ENCODE assay signal across 13 cellular contexts in the genomic region with DNA sequence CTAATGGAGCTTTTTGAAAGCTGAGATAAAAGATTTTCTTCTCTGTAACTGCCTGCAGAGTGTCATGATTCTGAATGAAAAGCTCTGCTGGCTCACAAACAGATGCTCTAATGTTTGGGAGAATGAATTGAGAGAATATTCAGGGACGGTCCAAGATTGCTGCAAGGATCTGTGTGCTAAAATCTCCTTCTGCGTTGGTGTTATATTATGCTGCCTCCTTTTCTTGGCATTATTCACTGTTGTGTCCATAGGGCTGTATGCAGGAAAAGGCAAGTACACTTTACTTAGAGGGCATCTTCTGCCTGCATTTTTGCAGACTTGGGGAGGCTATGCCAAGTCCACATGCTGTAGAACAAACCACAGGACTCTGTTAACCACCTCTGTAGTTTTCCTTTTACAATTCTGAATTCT.
A peak's percentile ranks its signal among the peaks of the same experiment; 100 is the strongest.
DNase-seq lines count a peak whose midpoint lies in the region; ATAC-seq and TF ChIP-seq lines count a peak whose summit lies in the region.
"Had no signal": no experiment of that assay in that cellular context is flagged by ENCODE, and none has a peak within 500 bp of the region (broad histone marks: within the 10 kb centered on the region; RNA-seq: fewer than 3 reads in every experiment).

No MANE protein-coding gene starts in this region.

- peak overlapping the region; percentile 9 for H3K9ac ChIP-seq in mesendoderm (ENCODE audit: low read length)

- no peak overlapping the region for H3K18ac ChIP-seq in mesendoderm (ENCODE audit: low read length)

- H3K27ac Mint-ChIP-seq in CD4-positive, alpha-beta T cell = no peak overlapping the region

- CTCF ChIA-PET in CD4-positive, alpha-beta T cell (lab: Charles Lee) = interaction anchor here (0.7 kb wide), 1 partner anchor 11 kb away, joined by 3 read pairs; no protein-coding TSS in a partner anchor

- no peaks in the 10 kb centered on the region for H3K27me3 Mint-ChIP-seq in CD4-positive, alpha-beta T cell

- peak overlapping the region; percentile 25 for H3K27ac ChIP-seq in cardiac muscle cell
- H3K27ac ChIP-seq in right atrium auricular region = peak overlapping the region in 1 of 2 donors; percentile 62
- peak overlapping the region in 3 of 4 donors; percentile 18 to 44 (median 43) for H3K27ac ChIP-seq in body of pancreas
- H3K27ac ChIP-seq in mesendoderm (ENCODE audit: low read depth, low read length) = peak overlapping the region; percentile 26
- H3K27ac ChIP-seq in urinary bladder (ENCODE audit: low read depth) = peak overlapping the region; percentile 33
- no peak overlapping the region for H3K27ac ChIP-seq in CD4-positive, alpha-beta T cell (ENCODE audit: low read depth, low read length)
- H3K27ac ChIP-seq: SJCRH30 had no signal

- DNase-seq in cardiac muscle cell (ENCODE audit: low read depth in 1 of 2, low spot score in 1 of 2) = peak in 1 of 2 donors; percentile 41
- DNase-seq in right atrium auricular region (ENCODE audit: low spot score) = no peak
- no peak for DNase-seq in body of pancreas
- DNase-seq in mesendoderm = no peak
- no peak for DNase-seq in CD4-positive, alpha-beta T cell
- no peak for DNase-seq in OCI-M2 (lab: John Stamatoyannopoulos, UW; ENCODE audit: unreplicated experiment)
- no peak for DNase-seq in epidermal melanocyte (ENCODE audit: insufficient read length, low spot score)
- DNase-seq: activated CD4-positive, CD25-positive, alpha-beta regulatory T cell; left colon; MM.1S had no signal

- no peaks in the 10 kb centered on the region for H3K9me3 Mint-ChIP-seq in CD4-positive, alpha-beta T cell

- H2BK15ac ChIP-seq in mesendoderm (replicated peaks; ENCODE audit: low read depth) = no peak overlapping the region

- POLR2A ChIA-PET in CD4-positive, alpha-beta T cell (lab: Charles Lee) = no interaction called here

- peak overlapping the region; percentile 56 for H2AK5ac ChIP-seq in mesendoderm (ENCODE audit: low read length)

- ATAC-seq in body of pancreas = no peak
- ATAC-seq in CD4-positive, alpha-beta T cell (ENCODE audit: poor library complexity) = no peak
- ATAC-seq: left colon had no signal

- no peak overlapping the region for H3K4me2 ChIP-seq in mesendoderm (ENCODE audit: low read length)

- peaks cover 14% of the 10 kb centered on the region for H3K4me1 Mint-ChIP-seq in CD4-positive, alpha-beta T cell (ENCODE audit: low read depth)

- no peaks in the 10 kb centered on the region for H3K36me3 Mint-ChIP-seq in CD4-positive, alpha-beta T cell (ENCODE audit: low read depth)

- peaks cover 34% of the 10 kb centered on the region for H3K4me1 ChIP-seq in cardiac muscle cell (ENCODE audit: low read depth)
- peaks cover 0 to 52% of the 10 kb centered on the region in 2 donors for H3K4me1 ChIP-seq in right atrium auricular region
- peaks cover 28% of the 10 kb centered on the region for H3K4me1 ChIP-seq in body of pancreas
- peaks cover 16% of the 10 kb centered on the region for H3K4me1 ChIP-seq in mesendoderm (ENCODE audit: control insufficient read depth, low read depth, low read length)
- no peaks in the 10 kb centered on the region for H3K4me1 ChIP-seq in urinary bladder (ENCODE audit: insufficient read depth)

- H3K79me1 ChIP-seq in mesendoderm (ENCODE audit: low read length) = no peaks in the 10 kb centered on the region

- TF ChIP-seq CTCF in cardiac muscle cell (IDR thresholded peaks at IDR 0.05; ENCODE audit: low read depth, low read length) = no peak
- no peak for TF ChIP-seq CTCF in right atrium auricular region (IDR thresholded peaks at IDR 0.05)
- no peak for TF ChIP-seq CTCF in body of pancreas (IDR thresholded peaks at IDR 0.05)
- TF ChIP-seq CTCF in CD4-positive, alpha-beta T cell (IDR thresholded peaks at IDR 0.05) = no peak

- no peak for TF ChIP-seq POLR2A in body of pancreas (IDR thresholded peaks at IDR 0.05)

- H3K4ac ChIP-seq in mesendoderm (ENCODE audit: low read depth, low read length) = no peak overlapping the region

- no peak overlapping the region for H2BK120ac ChIP-seq in mesendoderm (ENCODE audit: low read depth, low read length)

- H3K9me3 ChIP-seq in cardiac muscle cell (ENCODE audit: low read depth) (no peaks in the 10 kb centered on the region), right atrium auricular region (no peaks in the 10 kb centered on the region), body of pancreas (no peaks in the 10 kb centered on the region)
- H3K9me3 ChIP-seq in CD4-positive, alpha-beta T cell (ENCODE audit: control insufficient read depth, low read length) = no peaks in the 10 kb centered on the region
- H3K9me3 ChIP-seq: prostate gland, SJCRH30 had no signal

- no peak overlapping the region for H3K4me3 Mint-ChIP-seq in CD4-positive, alpha-beta T cell

- WGBS in body of pancreas, 2 donors = 27% methylated on average over 2 of the region's 2 CpGs
- no CpG with 5 or more reads among the region's 2 CpGs for WGBS in mesendoderm (ENCODE audit: extremely low coverage, insufficient coverage, low lambda C conversion rate)
- 18% methylated on average over 2 of the region's 2 CpGs for WGBS in urinary bladder

- peak overlapping the region; percentile 68 for H3K56ac ChIP-seq in mesendoderm (ENCODE audit: low read length)

- H3K4me3 ChIP-seq in cardiac muscle cell (no peak overlapping the region), right atrium auricular region (no peak overlapping the region), body of pancreas (no peak overlapping the region), mesendoderm (ENCODE audit: low read length) (no peak overlapping the region), urinary bladder (ENCODE audit: low read depth, low read length) (no peak overlapping the region)
- H3K4me3 ChIP-seq: prostate gland, SJCRH30 had no signal

- no peaks in the 10 kb centered on the region for H3K79me2 ChIP-seq in mesendoderm (ENCODE audit: control insufficient read depth, insufficient read depth, low read length)

- H3K36me3 ChIP-seq in cardiac muscle cell (no peaks in the 10 kb centered on the region), right atrium auricular region (no peaks in the 10 kb centered on the region), body of pancreas (replicated peaks in 1 of 2; ENCODE audit: insufficient read depth in 1 of 2, low read depth in 2 of 2) (no peaks in the 10 kb centered on the region), mesendoderm (ENCODE audit: control insufficient read depth, insufficient read depth, low read length) (no peaks in the 10 kb centered on the region), urinary bladder (ENCODE audit: insufficient read depth) (no peaks in the 10 kb centered on the region)
- H3K36me3 ChIP-seq: prostate gland, SJCRH30 had no signal

- no peak overlapping the region for H3K23ac ChIP-seq in mesendoderm (ENCODE audit: low read length)

- H4K5ac ChIP-seq in mesendoderm (ENCODE audit: low read length) = no peak overlapping the region

- peak overlapping the region; percentile 78 for H2BK5ac ChIP-seq in mesendoderm (ENCODE audit: low read length)

- intact Hi-C loops in body of pancreas (cut with DNase I) = no loop called here
- intact Hi-C loops in CD4-positive, alpha-beta T cell (cut with DNase I, micrococcal nuclease) = no loop called here

- H4K8ac ChIP-seq in mesendoderm (ENCODE audit: low read depth, low read length) = no peak overlapping the region

- no peaks in the 10 kb centered on the region for H3K27me3 ChIP-seq in cardiac muscle cell
- no peaks in the 10 kb centered on the region for H3K27me3 ChIP-seq in right atrium auricular region
- no peaks in the 10 kb centered on the region for H3K27me3 ChIP-seq in body of pancreas
- no peaks in the 10 kb centered on the region for H3K27me3 ChIP-seq in mesendoderm (ENCODE audit: insufficient read depth, low read length, poor library complexity)
- no peaks in the 10 kb centered on the region for H3K27me3 ChIP-seq in CD4-positive, alpha-beta T cell (ENCODE audit: control insufficient read depth, insufficient read depth, low read length)
- H3K27me3 ChIP-seq: SJCRH30 had no signal
